Comparison of ENCODE assay signal across 1 cellular context in genomic region chr7:140062528-140063299, GRCh38.
TF ChIP-seq lines count a peak whose summit lies in the region.

Gene PARP12 (minus strand): TSS chr7:140062951. CDS start chr7:140062847, 104 bp downstream.

TF ChIP-seq in HEK293, 187 proteins besides CTCF, POLR2A, EP300 and RAD21 (continued from another document and continues in another):
- no peak for TF ChIP-seq ZNF76 (tag by site-specific recombination; IDR thresholded peaks at IDR 0.05; ENCODE audit: borderline replicate concordance, low read depth)
- TF ChIP-seq RBAK (tag by site-specific recombination; IDR thresholded peaks at IDR 0.05): no peak
- TF ChIP-seq ZNF521 (tag by site-specific recombination; IDR thresholded peaks at IDR 0.05): no peak
- peak; percentile 45 for TF ChIP-seq SP3 (tag by site-specific recombination; IDR thresholded peaks at IDR 0.05)
- TF ChIP-seq ZBTB7A (tag by site-specific recombination; IDR thresholded peaks at IDR 0.05; ENCODE audit: low read depth): no peak
- no peak for TF ChIP-seq ZNF132 (tag by site-specific recombination; IDR thresholded peaks at IDR 0.05; ENCODE audit: borderline replicate concordance)
- no peak for TF ChIP-seq ZNF280D (tag by site-specific recombination; IDR thresholded peaks at IDR 0.05)
- TF ChIP-seq ZNF549 (tag by site-specific recombination; IDR thresholded peaks at IDR 0.05): no peak
- no peak for TF ChIP-seq ZNF266 (tag by site-specific recombination; IDR thresholded peaks at IDR 0.05; ENCODE audit: low read depth)
- TF ChIP-seq ZBTB6 (tag by site-specific recombination; IDR thresholded peaks at IDR 0.05): peak; percentile 21; the same call in 1 of the 2 replicates
- 0 out of 2 replicates have a peak, but pooled peaks have one; percentile 8 for TF ChIP-seq ZFHX2 (tag by site-specific recombination; conservative IDR thresholded peaks at IDR 0.05)
- no peak for TF ChIP-seq ZNF843 (tag by site-specific recombination; IDR thresholded peaks at IDR 0.05)
- no peak for TF ChIP-seq PRDM1 (tag by site-specific recombination; IDR thresholded peaks at IDR 0.05)
- no peak for TF ChIP-seq ZNF785 (tag by site-specific recombination; IDR thresholded peaks at IDR 0.05)
- peak; percentile 92 for TF ChIP-seq PBX3 (CRISPR knock-in tag; IDR thresholded peaks at IDR 0.05)
- no peak for TF ChIP-seq ZNF544 (tag by site-specific recombination; IDR thresholded peaks at IDR 0.05)
- peak; percentile 37; the same call in 1 of the 2 replicates for TF ChIP-seq ZNF501 (tag by site-specific recombination; IDR thresholded peaks at IDR 0.05)
- TF ChIP-seq ZNF391 (tag by site-specific recombination; IDR thresholded peaks at IDR 0.05; ENCODE audit: borderline replicate concordance, low read depth): no peak
- peak; percentile 46; the same call in 1 of the 2 replicates for TF ChIP-seq GLIS2 (tag by site-specific recombination; IDR thresholded peaks at IDR 0.05)
- TF ChIP-seq ZNF394 (tag by site-specific recombination; IDR thresholded peaks at IDR 0.05; ENCODE audit: borderline replicate concordance): no peak
- TF ChIP-seq ZNF580 (tag by site-specific recombination; IDR thresholded peaks at IDR 0.05): no peak
- TF ChIP-seq ZBTB21 (tag by site-specific recombination; IDR thresholded peaks at IDR 0.05): no peak
- peak; percentile 64 for TF ChIP-seq ZEB2 (tag by site-specific recombination; IDR thresholded peaks at IDR 0.05)
- TF ChIP-seq SCRT1 (tag by site-specific recombination; IDR thresholded peaks at IDR 0.05; ENCODE audit: borderline replicate concordance): no peak
- TF ChIP-seq ZNF341 (tag by site-specific recombination; IDR thresholded peaks at IDR 0.05; ENCODE audit: low read depth): no peak
- no peak for TF ChIP-seq ZNF433 (tag by site-specific recombination; IDR thresholded peaks at IDR 0.05; ENCODE audit: low read depth)
- no peak for TF ChIP-seq SALL2 (tag by site-specific recombination; IDR thresholded peaks at IDR 0.05; ENCODE audit: borderline replicate concordance)
- no peak for TF ChIP-seq ZSCAN18 (tag by site-specific recombination; IDR thresholded peaks at IDR 0.05)
- TF ChIP-seq SETDB1 (IDR thresholded peaks at IDR 0.05; ENCODE audit: insufficient read length, low read length): no peak
- TF ChIP-seq ZNF707 (tag by site-specific recombination; IDR thresholded peaks at IDR 0.05): no peak
- TF ChIP-seq ZNF701 (tag by site-specific recombination; IDR thresholded peaks at IDR 0.05): no peak
- TF ChIP-seq ZNF24 (tag by site-specific recombination; IDR thresholded peaks at IDR 0.05): peak; percentile 43; the same call in 1 of the 2 replicates
- peak; percentile 60; the same call in 1 of the 2 replicates for TF ChIP-seq ZNF610 (tag by site-specific recombination; IDR thresholded peaks at IDR 0.05; ENCODE audit: borderline replicate concordance)
- TF ChIP-seq ZNF23 (tag by site-specific recombination; IDR thresholded peaks at IDR 0.05; ENCODE audit: borderline replicate concordance): no peak
- no peak for TF ChIP-seq ZNF488 (tag by site-specific recombination; IDR thresholded peaks at IDR 0.05)
- peak; percentile 52; the same call in 1 of the 2 replicates for TF ChIP-seq ZNF626 (tag by site-specific recombination; IDR thresholded peaks at IDR 0.05)
- TF ChIP-seq ZNF623 (tag by site-specific recombination; IDR thresholded peaks at IDR 0.05): no peak
- 0 out of 2 replicates have a peak, but pooled peaks have one; percentile 49 for TF ChIP-seq ZNF596 (tag by site-specific recombination; IDR thresholded peaks at IDR 0.05)
- no peak for TF ChIP-seq ZNF138 (tag by site-specific recombination; IDR thresholded peaks at IDR 0.05; ENCODE audit: borderline replicate concordance)
- no peak for TF ChIP-seq ZSCAN4 (tag by site-specific recombination; IDR thresholded peaks at IDR 0.05)
- TF ChIP-seq BCL11A (tag by site-specific recombination; IDR thresholded peaks at IDR 0.05; ENCODE audit: low read depth): no peak
- peak; percentile 77 for TF ChIP-seq KLF1 (tag by site-specific recombination; IDR thresholded peaks at IDR 0.05)
- TF ChIP-seq ZNF670 (tag by site-specific recombination; IDR thresholded peaks at IDR 0.05; ENCODE audit: low read depth): no peak
- TF ChIP-seq ZNF600 (tag by site-specific recombination; IDR thresholded peaks at IDR 0.05): peak; percentile 37
- no peak for TF ChIP-seq ZNF274 (IDR thresholded peaks at IDR 0.05; ENCODE audit: low read length)
- TF ChIP-seq ZNF274 (tag by site-specific recombination; IDR thresholded peaks at IDR 0.05; ENCODE audit: borderline replicate concordance): no peak
- 0 out of 2 replicates have a peak, but pooled peaks have one; percentile 32 for TF ChIP-seq KLF16 (tag by site-specific recombination; IDR thresholded peaks at IDR 0.05)
- TF ChIP-seq KLF9 (tag by site-specific recombination; IDR thresholded peaks at IDR 0.05; ENCODE audit: low read depth): peak; percentile 80
- TF ChIP-seq ZNF629 (tag by site-specific recombination; IDR thresholded peaks at IDR 0.05): no peak
- peak; percentile 40; the same call in 1 of the 2 replicates for TF ChIP-seq ZXDB (tag by site-specific recombination; IDR thresholded peaks at IDR 0.05)
- no peak for TF ChIP-seq BCL11B (tag by site-specific recombination; IDR thresholded peaks at IDR 0.05; ENCODE audit: low read depth)
- TF ChIP-seq ZNF660 (tag by site-specific recombination; IDR thresholded peaks at IDR 0.05): peak; percentile 76
- TF ChIP-seq ZNF239 (tag by site-specific recombination; IDR thresholded peaks at IDR 0.05): no peak
- TF ChIP-seq ZNF473 (tag by site-specific recombination; IDR thresholded peaks at IDR 0.05): no peak
- no peak for TF ChIP-seq ZNF560 (tag by site-specific recombination; IDR thresholded peaks at IDR 0.05; ENCODE audit: borderline replicate concordance)
- peak; percentile 50; the same call in 1 of the 2 replicates for TF ChIP-seq ZBTB11 (tag by site-specific recombination; conservative IDR thresholded peaks at IDR 0.05; ENCODE audit: low read depth)
- no peak for TF ChIP-seq ZNF133 (tag by site-specific recombination; IDR thresholded peaks at IDR 0.05)
- no peak for TF ChIP-seq FEZF1 (tag by site-specific recombination; IDR thresholded peaks at IDR 0.05)
- no peak for TF ChIP-seq ZNF585B (tag by site-specific recombination; IDR thresholded peaks at IDR 0.05)
- peak; percentile 71 for TF ChIP-seq ZBTB26 (tag by site-specific recombination; optimal IDR thresholded peaks at IDR 0.05)
- peak; percentile 92 for TF ChIP-seq ZSCAN30 (tag by site-specific recombination; IDR thresholded peaks at IDR 0.05)
- no peak for TF ChIP-seq ZNF311 (tag by site-specific recombination; IDR thresholded peaks at IDR 0.05; ENCODE audit: borderline replicate concordance)
- no peak for TF ChIP-seq ZFP41 (tag by site-specific recombination; IDR thresholded peaks at IDR 0.05; ENCODE audit: borderline replicate concordance)
- TF ChIP-seq ZNF223 (tag by site-specific recombination; IDR thresholded peaks at IDR 0.05): no peak
